ENCODE assay signal across 8 cellular contexts in genomic region chr11:2992234-2992999, GRCh38. TPM values are rescaled to one million over a fixed set of nuclear protein-coding genes. Genes with fewer than 3 reads are reported as not detected.
A peak's percentile ranks its signal among the peaks of the same experiment; 100 is the strongest.
DNase-seq lines count a peak whose midpoint lies in the region; ATAC-seq, FAIRE-seq and TF ChIP-seq lines count a peak whose summit lies in the region.

Gene NAP1L4, minus strand, starts transcription at chr11:2992329. Its CDS starts 13,109 bp downstream, at chr11:2979220.

- WGBS in psoas muscle, 3 donors = 0% methylated on average over 71 to 77 of the region's 77 CpGs

- ATAC-seq in HG02885 (IDR thresholded peaks at IDR 0.05; ENCODE audit: poor library complexity, unreplicated experiment) (peak; percentile 86), T-helper 17 cell (peak; percentile 87), left ventricle myocardium superior (peak; percentile 96), psoas muscle (peak; percentile 94)

- peak; percentile 76 for TF ChIP-seq POLR2A in GM15510 (IDR thresholded peaks at IDR 0.05; ENCODE audit: borderline replicate concordance, extremely low read depth, insufficient read length)

- peaks cover 49% of the 10 kb centered on the region for H3K4me1 ChIP-seq in psoas muscle

- no peaks in the 10 kb centered on the region for H3K36me3 ChIP-seq in psoas muscle (ENCODE audit: insufficient read depth in 1 of 2, low read depth in 1 of 2)

- peak; percentile 85 for DNase-seq in NCI-H1694 treated with DMSO at 0.1 percent for 48 hours (lab: John Stamatoyannopoulos, UW)
- peak; percentile 92 to 95 (median 95) for DNase-seq in T-helper 17 cell
- DNase-seq in amygdala (lab: John Stamatoyannopoulos, UW) = peak; percentile 62 to 98 (median 91)
- peak; percentile 99 for DNase-seq in left ventricle myocardium superior
- DNase-seq in psoas muscle = peak; percentile 96 to 99
- peak; percentile 100 for DNase-seq in urothelium cell line (ENCODE audit: low spot score)

- H3K9me3 ChIP-seq in T-helper 17 cell (ENCODE audit: control insufficient read depth, low read length, poor library complexity, severe bottlenecking) (no peaks in the 10 kb centered on the region), psoas muscle (no peaks in the 10 kb centered on the region)

- H3K27ac ChIP-seq in psoas muscle = peak within 1 kb of the TSS; percentile 94

- H3K27me3 ChIP-seq in psoas muscle (ENCODE audit: insufficient read depth in 3 of 3, low read length in 2 of 3) = no peaks in the 10 kb centered on the region

- peaks cover 42% of the 10 kb centered on the region for H3K4me1 Mint-ChIP-seq in T-helper 17 cell

- FAIRE-seq in urothelium cell line (lab: Jason Lieb, UNC) = peak; percentile 32

- H3K27me3 Mint-ChIP-seq in T-helper 17 cell = no peaks in the 10 kb centered on the region

- H3K36me3 Mint-ChIP-seq in T-helper 17 cell (ENCODE audit: low read depth) = peaks cover 7% of the 10 kb centered on the region

- H3K4me3 Mint-ChIP-seq in T-helper 17 cell = peak within 1 kb of the TSS; percentile 100

- H3K27ac Mint-ChIP-seq in T-helper 17 cell = peak within 1 kb of the TSS; percentile 99

- intact Hi-C loops in left ventricle myocardium superior (cut with micrococcal nuclease) (no loop called here), psoas muscle (cut with DNase I) (no loop called here)

- TF ChIP-seq CTCF in psoas muscle (IDR thresholded peaks at IDR 0.05) = no peak

- H3K4me3 ChIP-seq in psoas muscle = peak within 1 kb of the TSS; percentile 94

RNA-seq across cellular contexts. Expression of gene NAP1L4, which starts in this region (rescaled TPM):
- total RNA-seq in T-helper 17 cell (100 to 1,000 TPM; 229 to 275 TPM), left ventricle myocardium superior (173 TPM), psoas muscle (100 to 1,000 TPM; 143 to 153 (median 147) TPM)
- 100 to 1,000 TPM; 121 to 140 (median 139) TPM for polyA plus RNA-seq in psoas muscle

Comparison
In these comparisons a context has a peak if more than half of its experiments do, and no peak if none do; other contexts are left out.
1. Peak in every context shown above with its lines: DNase-seq, ATAC-seq, H3K4me3 ChIP-seq and H3K27ac ChIP-seq.